Comparison of ENCODE assay signal across 1 cellular context in genomic region chrX:154378059-154378798, GRCh38.
A peak's percentile ranks its signal among the peaks of the same experiment; 100 is the strongest.
TF ChIP-seq lines count a peak whose summit lies in the region.

No MANE protein-coding gene starts in this region.

TF ChIP-seq in HEK293, 187 proteins besides CTCF, POLR2A, EP300 and RAD21 (continued from another document):
- TF ChIP-seq ZNF692 (tag by site-specific recombination; IDR thresholded peaks at IDR 0.05) (no peak), ZNF473 (tag by site-specific recombination; IDR thresholded peaks at IDR 0.05) (no peak), ZNF843 (tag by site-specific recombination; IDR thresholded peaks at IDR 0.05) (no peak), ZBTB8A (tag by site-specific recombination; IDR thresholded peaks at IDR 0.05) (peak; percentile 89)
